Comparison of ENCODE assay signal across 8 cellular contexts in genomic region chr1:39204441-39205081, GRCh38. TPM values are rescaled to one million over a fixed set of nuclear protein-coding genes. Genes with fewer than 3 reads are reported as not detected.
DNase-seq lines count a peak whose midpoint lies in the region; ATAC-seq and TF ChIP-seq lines count a peak whose summit lies in the region.

A gene with protein sequence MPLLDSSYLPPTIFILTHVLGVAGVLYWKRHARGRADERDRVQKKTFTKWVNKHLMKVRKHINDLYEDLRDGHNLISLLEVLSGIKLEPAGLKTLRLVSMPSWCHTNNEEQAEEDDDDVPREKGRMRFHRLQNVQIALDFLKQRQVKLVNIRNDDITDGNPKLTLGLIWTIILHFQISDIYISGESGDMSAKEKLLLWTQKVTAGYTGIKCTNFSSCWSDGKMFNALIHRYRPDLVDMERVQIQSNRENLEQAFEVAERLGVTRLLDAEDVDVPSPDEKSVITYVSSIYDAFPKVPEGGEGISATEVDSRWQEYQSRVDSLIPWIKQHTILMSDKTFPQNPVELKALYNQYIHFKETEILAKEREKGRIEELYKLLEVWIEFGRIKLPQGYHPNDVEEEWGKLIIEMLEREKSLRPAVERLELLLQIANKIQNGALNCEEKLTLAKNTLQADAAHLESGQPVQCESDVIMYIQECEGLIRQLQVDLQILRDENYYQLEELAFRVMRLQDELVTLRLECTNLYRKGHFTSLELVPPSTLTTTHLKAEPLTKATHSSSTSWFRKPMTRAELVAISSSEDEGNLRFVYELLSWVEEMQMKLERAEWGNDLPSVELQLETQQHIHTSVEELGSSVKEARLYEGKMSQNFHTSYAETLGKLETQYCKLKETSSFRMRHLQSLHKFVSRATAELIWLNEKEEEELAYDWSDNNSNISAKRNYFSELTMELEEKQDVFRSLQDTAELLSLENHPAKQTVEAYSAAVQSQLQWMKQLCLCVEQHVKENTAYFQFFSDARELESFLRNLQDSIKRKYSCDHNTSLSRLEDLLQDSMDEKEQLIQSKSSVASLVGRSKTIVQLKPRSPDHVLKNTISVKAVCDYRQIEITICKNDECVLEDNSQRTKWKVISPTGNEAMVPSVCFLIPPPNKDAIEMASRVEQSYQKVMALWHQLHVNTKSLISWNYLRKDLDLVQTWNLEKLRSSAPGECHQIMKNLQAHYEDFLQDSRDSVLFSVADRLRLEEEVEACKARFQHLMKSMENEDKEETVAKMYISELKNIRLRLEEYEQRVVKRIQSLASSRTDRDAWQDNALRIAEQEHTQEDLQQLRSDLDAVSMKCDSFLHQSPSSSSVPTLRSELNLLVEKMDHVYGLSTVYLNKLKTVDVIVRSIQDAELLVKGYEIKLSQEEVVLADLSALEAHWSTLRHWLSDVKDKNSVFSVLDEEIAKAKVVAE (N-terminal part only) (plus strand): TSS chr1:39204695. CDS start chr1:39205023, 328 bp downstream.

- H3K4me1 ChIP-seq in foreskin keratinocyte: peaks cover 18% of the 10 kb centered on the region

- TF ChIP-seq RAD21 in neural cell (conservative IDR thresholded peaks at IDR 0.05): no peak

- TF ChIP-seq EP300 in neural cell (conservative IDR thresholded peaks at IDR 0.05; ENCODE audit: poor library complexity, severe bottlenecking): no peak

- H3K79me2 ChIP-seq in neural cell (replicated peaks; ENCODE audit: insufficient read depth, low read length): peaks cover 51% of the 10 kb centered on the region

- ATAC-seq in GM18511 (IDR thresholded peaks at IDR 0.05; ENCODE audit: unreplicated experiment) (peak; percentile 24), foreskin keratinocyte (peak; percentile 47), HG03439 (IDR thresholded peaks at IDR 0.05; ENCODE audit: unreplicated experiment) (no peak)

- H3K36me3 ChIP-seq in neural cell (ENCODE audit: insufficient read depth, low read length): no peaks in the 10 kb centered on the region

- peak within 1 kb of the TSS; percentile 61 for H3K27ac ChIP-seq in foreskin keratinocyte
- H3K27ac ChIP-seq in neural cell (ENCODE audit: low read length): no peak within 1 kb of the TSS

- H4K20me1 ChIP-seq in neural cell (ENCODE audit: insufficient read depth): peaks cover 4% of the 10 kb centered on the region

- no peak within 1 kb of the TSS for H3K9ac ChIP-seq in neural cell (ENCODE audit: low read length)

- no peaks in the 10 kb centered on the region for H3K27me3 ChIP-seq in foreskin keratinocyte
- no peaks in the 10 kb centered on the region for H3K27me3 ChIP-seq in neural cell (ENCODE audit: insufficient read depth, low read depth, low read length)

- DNase-seq in NOMO-1 treated with dmso at 0.1 percent for 144 hours (lab: John Stamatoyannopoulos, UW; ENCODE audit: unreplicated experiment): peak; percentile 20
- peak; percentile 18 for DNase-seq in activated naive CD4-positive, alpha-beta T cell treated with anti-CD3 and anti-CD28 coated beads, Interleukin-2, amount 50 U/mL, for 16 hours
- DNase-seq in foreskin keratinocyte: peak in 1 of 2 donors; percentile 66
- DNase-seq in cortex of kidney (lab: John Stamatoyannopoulos, UW): no peak
- no peak for DNase-seq in cerebellar nuclear complex (lab: John Stamatoyannopoulos, UW)

- H3K9me2 ChIP-seq in neural cell (ENCODE audit: insufficient read depth, low read length): no peaks in the 10 kb centered on the region

- H3K4me2 ChIP-seq in neural cell (ENCODE audit: low read length): no peak within 1 kb of the TSS

- no peak within 1 kb of the TSS for H2AFZ ChIP-seq in neural cell (ENCODE audit: low read depth, low read length)

- no peaks in the 10 kb centered on the region for H3K9me3 ChIP-seq in neural cell (ENCODE audit: low read length)

- H3K4me3 ChIP-seq in neural cell (ENCODE audit: low read length): no peak within 1 kb of the TSS

- no peaks in the 10 kb centered on the region for H3F3A ChIP-seq in neural cell (ENCODE audit: insufficient read depth, low read length, poor library complexity, severe bottlenecking)

- TF ChIP-seq CTCF in foreskin keratinocyte (conservative IDR thresholded peaks at IDR 0.05) (no peak), neural cell (IDR thresholded peaks at IDR 0.05; ENCODE audit: poor library complexity, severe bottlenecking) (no peak)

TF ChIP-seq in neural cell, 6 proteins besides CTCF, POLR2A, EP300 and RAD21:
- TF ChIP-seq, protein P1, sequence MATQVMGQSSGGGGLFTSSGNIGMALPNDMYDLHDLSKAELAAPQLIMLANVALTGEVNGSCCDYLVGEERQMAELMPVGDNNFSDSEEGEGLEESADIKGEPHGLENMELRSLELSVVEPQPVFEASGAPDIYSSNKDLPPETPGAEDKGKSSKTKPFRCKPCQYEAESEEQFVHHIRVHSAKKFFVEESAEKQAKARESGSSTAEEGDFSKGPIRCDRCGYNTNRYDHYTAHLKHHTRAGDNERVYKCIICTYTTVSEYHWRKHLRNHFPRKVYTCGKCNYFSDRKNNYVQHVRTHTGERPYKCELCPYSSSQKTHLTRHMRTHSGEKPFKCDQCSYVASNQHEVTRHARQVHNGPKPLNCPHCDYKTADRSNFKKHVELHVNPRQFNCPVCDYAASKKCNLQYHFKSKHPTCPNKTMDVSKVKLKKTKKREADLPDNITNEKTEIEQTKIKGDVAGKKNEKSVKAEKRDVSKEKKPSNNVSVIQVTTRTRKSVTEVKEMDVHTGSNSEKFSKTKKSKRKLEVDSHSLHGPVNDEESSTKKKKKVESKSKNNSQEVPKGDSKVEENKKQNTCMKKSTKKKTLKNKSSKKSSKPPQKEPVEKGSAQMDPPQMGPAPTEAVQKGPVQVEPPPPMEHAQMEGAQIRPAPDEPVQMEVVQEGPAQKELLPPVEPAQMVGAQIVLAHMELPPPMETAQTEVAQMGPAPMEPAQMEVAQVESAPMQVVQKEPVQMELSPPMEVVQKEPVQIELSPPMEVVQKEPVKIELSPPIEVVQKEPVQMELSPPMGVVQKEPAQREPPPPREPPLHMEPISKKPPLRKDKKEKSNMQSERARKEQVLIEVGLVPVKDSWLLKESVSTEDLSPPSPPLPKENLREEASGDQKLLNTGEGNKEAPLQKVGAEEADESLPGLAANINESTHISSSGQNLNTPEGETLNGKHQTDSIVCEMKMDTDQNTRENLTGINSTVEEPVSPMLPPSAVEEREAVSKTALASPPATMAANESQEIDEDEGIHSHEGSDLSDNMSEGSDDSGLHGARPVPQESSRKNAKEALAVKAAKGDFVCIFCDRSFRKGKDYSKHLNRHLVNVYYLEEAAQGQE (IDR thresholded peaks at IDR 0.05; ENCODE audit: borderline replicate concordance): no peak
- TF ChIP-seq EZH2 (IDR thresholded peaks at IDR 0.05; ENCODE audit: borderline replicate concordance, insufficient read depth, low read length, poor library complexity, severe bottlenecking): no peak
- TF ChIP-seq SMC3 (conservative IDR thresholded peaks at IDR 0.05; ENCODE audit: poor library complexity): no peak
- no peak for TF ChIP-seq MXI1 (conservative IDR thresholded peaks at IDR 0.05; ENCODE audit: poor library complexity, severe bottlenecking)
- TF ChIP-seq POLR2AphosphoS5 (IDR thresholded peaks at IDR 0.05): no peak
- no peak for TF ChIP-seq TAF1 (IDR thresholded peaks at IDR 0.05; ENCODE audit: low read depth)

RNA-seq across cellular contexts. Expression of the gene that starts here (rescaled TPM):
- 138 and 151 TPM in 2 replicates for total RNA-seq in foreskin keratinocyte
- polyA plus RNA-seq in foreskin keratinocyte (37.4 and 38.0 TPM in 2 replicates), neural cell (176 and 185 TPM in 2 replicates)
- polyA minus RNA-seq in neural cell: 637 and 764 TPM in 2 replicates

Comparison
In these comparisons a context has a peak if more than half of its experiments do, and no peak if none do; other contexts are left out.
1. DNase-seq: peak in NOMO-1 treated with dmso at 0.1 percent for 144 hours (single experiment) and activated naive CD4-positive, alpha-beta T cell treated with anti-CD3 and anti-CD28 coated beads, Interleukin-2, amount 50 U/mL, for 16 hours (single experiment); none in cortex of kidney (single experiment) and cerebellar nuclear complex (0 of 2).